13 cellular contexts compared by ENCODE assay signal in the genomic region with DNA sequence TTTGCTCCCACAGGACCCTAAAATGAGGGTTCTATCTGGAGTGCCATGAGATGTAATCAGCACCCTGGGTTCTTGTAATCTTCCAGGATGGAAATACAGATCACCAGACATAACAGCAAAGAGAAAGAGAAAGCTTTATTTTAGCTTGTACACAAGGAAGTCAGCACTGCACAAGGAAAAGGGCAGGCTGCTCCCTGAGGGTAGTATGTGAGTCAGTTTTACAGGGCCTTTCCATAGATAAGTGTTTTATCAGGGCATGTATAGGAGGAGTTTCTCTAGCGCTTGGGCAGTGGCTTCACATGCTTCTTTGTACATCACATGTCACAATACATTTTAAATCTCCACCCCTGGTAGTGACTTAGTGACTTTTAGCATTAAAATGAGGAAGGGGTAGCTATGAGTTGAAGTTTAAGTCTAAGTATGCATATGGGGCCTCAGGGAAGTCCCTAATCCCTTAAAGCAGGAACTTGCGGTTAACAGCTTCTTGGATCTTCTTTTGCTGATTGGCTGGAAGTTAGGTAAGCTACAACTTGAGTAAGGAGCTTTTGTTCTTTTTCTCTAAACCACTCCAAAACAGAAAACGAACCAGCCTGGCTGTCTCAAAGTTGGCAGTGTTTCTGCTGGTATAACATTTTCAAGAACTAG. TPM values are rescaled to one million over a fixed set of nuclear protein-coding genes. Genes with fewer than 3 reads are reported as not detected.
DNase-seq lines count a peak whose midpoint lies in the region; ATAC-seq and TF ChIP-seq lines count a peak whose summit lies in the region.
"Had no signal": no experiment of that assay in that cellular context is flagged by ENCODE, and none has a peak within 500 bp of the region (broad histone marks: within the 10 kb centered on the region; RNA-seq: fewer than 3 reads in every experiment).

No MANE protein-coding gene starts in this region.

- H3K4me3 ChIP-seq in DOHH2 (ENCODE audit: low read length) (no peak overlapping the region), GM23338 (no peak overlapping the region), NB4 (ENCODE audit: low read depth, low read length) (no peak overlapping the region)
- H3K4me3 ChIP-seq: heart right ventricle had no signal

- ATAC-seq in GM23338 (no peak), HG02642 (IDR thresholded peaks at IDR 0.05; ENCODE audit: poor library complexity, unreplicated experiment) (no peak)
- ATAC-seq: heart right ventricle had no signal

- 0 out of 3 replicates have a peak, but pooled peaks cover 5% of the 10 kb centered on the region for H3K36me3 Mint-ChIP-seq in GM23338 (ENCODE audit: low read depth)
- peaks cover 4% of the 10 kb centered on the region for H3K36me3 Mint-ChIP-seq in endothelial cell (ENCODE audit: low read depth, unreplicated experiment)
- H3K36me3 Mint-ChIP-seq: activated CD4-positive, alpha-beta memory T cell treated with anti-CD3 and anti-CD28 coated beads for 36 hours; activated naive CD8-positive, alpha-beta T cell treated with anti-CD3 and anti-CD28 coated beads for 36 hours had no signal

- H3K9me2 ChIP-seq in DOHH2 (replicated peaks; ENCODE audit: control insufficient read depth, low read length), result no peaks in the 10 kb centered on the region
- H3K9me2 ChIP-seq in GM23338 (ENCODE audit: insufficient read depth), result peaks cover 17% of the 10 kb centered on the region

- H3K9me3 ChIP-seq in DOHH2 (ENCODE audit: control insufficient read depth, insufficient read depth, low read length), result no peaks in the 10 kb centered on the region

- no peaks in the 10 kb centered on the region for H3K27me3 ChIP-seq in DOHH2 (ENCODE audit: control insufficient read depth, low read length)
- H3K27me3 ChIP-seq in GM23338 (ENCODE audit: insufficient read depth), result no peaks in the 10 kb centered on the region
- H3K27me3 ChIP-seq: heart right ventricle had no signal

- peak overlapping the region; percentile 21; the same call in 1 of the 2 replicates for H3K4me2 ChIP-seq in DOHH2 (ENCODE audit: low read length)
- H3K4me2 ChIP-seq in GM23338, result no peak overlapping the region

- no peak overlapping the region for H3K4me3 Mint-ChIP-seq in GM23338
- H3K4me3 Mint-ChIP-seq in endothelial cell (ENCODE audit: unreplicated experiment), result no peak overlapping the region
- H3K4me3 Mint-ChIP-seq: activated CD4-positive, alpha-beta memory T cell treated with anti-CD3 and anti-CD28 coated beads for 36 hours; activated naive CD8-positive, alpha-beta T cell treated with anti-CD3 and anti-CD28 coated beads for 36 hours had no signal

- H3K27ac ChIP-seq in DOHH2 (ENCODE audit: low read depth, low read length) (no peak overlapping the region), GM23338 (ENCODE audit: low read depth) (no peak overlapping the region)
- H3K27ac ChIP-seq: heart right ventricle had no signal

- peak overlapping the region; percentile 4; the same call in 1 of the 2 replicates for H2AFZ ChIP-seq in GM23338

- H4K20me1 ChIP-seq in DOHH2 (ENCODE audit: control insufficient read depth, insufficient read depth, low read depth, low read length), result no peaks in the 10 kb centered on the region
- no peaks in the 10 kb centered on the region for H4K20me1 ChIP-seq in GM23338 (replicated peaks; ENCODE audit: insufficient read depth)

- TF ChIP-seq CTCF in DOHH2 (IDR thresholded peaks at IDR 0.05; ENCODE audit: low read depth, low read length, poor library complexity, severe bottlenecking) (no peak), GM23338 (conservative IDR thresholded peaks at IDR 0.05; ENCODE audit: low read depth in 2 of 2) (no peak), NB4 (IDR thresholded peaks at IDR 0.05; ENCODE audit: low read depth, low read length) (no peak), endothelial cell (IDR thresholded peaks at IDR 0.05; ENCODE audit: unreplicated experiment) (no peak)

- no peaks in the 10 kb centered on the region for H3K9me3 Mint-ChIP-seq in GM23338
- no peaks in the 10 kb centered on the region for H3K9me3 Mint-ChIP-seq in endothelial cell (ENCODE audit: unreplicated experiment)
- H3K9me3 Mint-ChIP-seq: activated CD4-positive, alpha-beta memory T cell treated with anti-CD3 and anti-CD28 coated beads for 36 hours; activated naive CD8-positive, alpha-beta T cell treated with anti-CD3 and anti-CD28 coated beads for 36 hours had no signal

- peaks cover 13% of the 10 kb centered on the region for H3K4me1 ChIP-seq in DOHH2 (ENCODE audit: control insufficient read depth, low read length)
- H3K4me1 ChIP-seq in GM23338 (ENCODE audit: insufficient read depth), result peaks cover 9% of the 10 kb centered on the region
- H3K4me1 ChIP-seq: heart right ventricle had no signal

- H3F3A ChIP-seq in DOHH2 (ENCODE audit: control insufficient read depth, insufficient read depth) (no peaks in the 10 kb centered on the region), GM23338 (replicated peaks; ENCODE audit: low read depth) (no peaks in the 10 kb centered on the region)

- H3K4me1 Mint-ChIP-seq in GM23338 (peaks cover 13% of the 10 kb centered on the region), endothelial cell (ENCODE audit: unreplicated experiment) (no peaks in the 10 kb centered on the region)

- DNase-seq in GM23338 (ENCODE audit: low spot score), result no peak
- DNase-seq in NB4 (ENCODE audit: low read depth), result peak; percentile 92
- DNase-seq in erythroblast (lab: John Stamatoyannopoulos, UW), result peak; percentile 56 to 71
- DNase-seq in endothelial cell (ENCODE audit: low spot score), result no peak
- DNase-seq in GM03348 (ENCODE audit: low spot score), result no peak
- no peak for DNase-seq in activated gamma-delta T cell treated with Interleukin-2 at 50 U/mL for 16 hours
- DNase-seq: activated CD4-positive, alpha-beta memory T cell treated with anti-CD3 and anti-CD28 coated beads for 36 hours; activated naive CD8-positive, alpha-beta T cell treated with anti-CD3 and anti-CD28 coated beads for 36 hours; DMS53; heart right ventricle; mammary epithelial cell had no signal

- H3K27me3 Mint-ChIP-seq in GM23338 (ENCODE audit: insufficient read depth, low read depth, poor library complexity), result peaks cover 2% of the 10 kb centered on the region
- H3K27me3 Mint-ChIP-seq in endothelial cell (ENCODE audit: unreplicated experiment), result peaks cover 1% of the 10 kb centered on the region

- TF ChIP-seq POLR2A in NB4 (IDR thresholded peaks at IDR 0.05; ENCODE audit: extremely low read depth, insufficient read length), result no peak
- TF ChIP-seq POLR2A in erythroblast (IDR thresholded peaks at IDR 0.05; ENCODE audit: low read length), result no peak

- no peaks in the 10 kb centered on the region for H3K36me3 ChIP-seq in DOHH2 (ENCODE audit: control insufficient read depth, low read length)
- no peaks in the 10 kb centered on the region for H3K36me3 ChIP-seq in GM23338 (ENCODE audit: insufficient read depth)
- H3K36me3 ChIP-seq: heart right ventricle had no signal

- no peaks in the 10 kb centered on the region for H3K79me2 ChIP-seq in DOHH2 (ENCODE audit: control insufficient read depth, low read length)
- no peaks in the 10 kb centered on the region for H3K79me2 ChIP-seq in GM23338 (replicated peaks; ENCODE audit: insufficient read depth)

- no peak overlapping the region for H3K27ac Mint-ChIP-seq in GM23338
- no peak overlapping the region for H3K27ac Mint-ChIP-seq in endothelial cell (ENCODE audit: unreplicated experiment)
- H3K27ac Mint-ChIP-seq: activated CD4-positive, alpha-beta memory T cell treated with anti-CD3 and anti-CD28 coated beads for 36 hours; activated naive CD8-positive, alpha-beta T cell treated with anti-CD3 and anti-CD28 coated beads for 36 hours had no signal

TF ChIP-seq in GM23338, 12 proteins besides CTCF, POLR2A, EP300 and RAD21 (continues in another document):
- TF ChIP-seq ZNF331 (CRISPR knock-in tag; IDR thresholded peaks at IDR 0.05; ENCODE audit: low read depth), result no peak
- TF ChIP-seq CREB1 (CRISPR knock-in tag; IDR thresholded peaks at IDR 0.05; ENCODE audit: low read depth), result no peak
- TF ChIP-seq, protein P1, sequence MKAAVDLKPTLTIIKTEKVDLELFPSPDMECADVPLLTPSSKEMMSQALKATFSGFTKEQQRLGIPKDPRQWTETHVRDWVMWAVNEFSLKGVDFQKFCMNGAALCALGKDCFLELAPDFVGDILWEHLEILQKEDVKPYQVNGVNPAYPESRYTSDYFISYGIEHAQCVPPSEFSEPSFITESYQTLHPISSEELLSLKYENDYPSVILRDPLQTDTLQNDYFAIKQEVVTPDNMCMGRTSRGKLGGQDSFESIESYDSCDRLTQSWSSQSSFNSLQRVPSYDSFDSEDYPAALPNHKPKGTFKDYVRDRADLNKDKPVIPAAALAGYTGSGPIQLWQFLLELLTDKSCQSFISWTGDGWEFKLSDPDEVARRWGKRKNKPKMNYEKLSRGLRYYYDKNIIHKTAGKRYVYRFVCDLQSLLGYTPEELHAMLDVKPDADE (IDR thresholded peaks at IDR 0.05), result no peak
- no peak for TF ChIP-seq STAT1 (IDR thresholded peaks at IDR 0.05; ENCODE audit: unreplicated experiment)

RNA-seq across cellular contexts. Expression of a gene that starts 60.0 kb away (rescaled TPM):
- total RNA-seq in GM23338 (2014; rRNA removed; shearing (Covaris generic)), result 10.2 and 13.5 TPM in 2 replicates
- 6.1 and 6.8 TPM in 2 replicates for polyA plus RNA-seq in GM23338 (2016; fragmentation: Nextera tagmentation; extraction: Ambion mirVana)
- 5.1 TPM for total RNA-seq in endothelial cell (ENCODE audit: unreplicated experiment)
- total RNA-seq: activated CD4-positive, alpha-beta memory T cell treated with anti-CD3 and anti-CD28 coated beads for 36 hours; activated naive CD8-positive, alpha-beta T cell treated with anti-CD3 and anti-CD28 coated beads for 36 hours had no signal

Comparison
In these comparisons a context has a peak if more than half of its experiments do, and no peak if none do; other contexts are left out.
1. DNase-seq: peak in NB4 (single experiment) and erythroblast (2 of 2); none in GM23338 (single experiment), endothelial cell (single experiment), GM03348 (single experiment) and activated gamma-delta T cell treated with Interleukin-2 at 50 U/mL for 16 hours (single experiment).